ENCODE assay signal across 15 cellular contexts in the genomic region with DNA sequence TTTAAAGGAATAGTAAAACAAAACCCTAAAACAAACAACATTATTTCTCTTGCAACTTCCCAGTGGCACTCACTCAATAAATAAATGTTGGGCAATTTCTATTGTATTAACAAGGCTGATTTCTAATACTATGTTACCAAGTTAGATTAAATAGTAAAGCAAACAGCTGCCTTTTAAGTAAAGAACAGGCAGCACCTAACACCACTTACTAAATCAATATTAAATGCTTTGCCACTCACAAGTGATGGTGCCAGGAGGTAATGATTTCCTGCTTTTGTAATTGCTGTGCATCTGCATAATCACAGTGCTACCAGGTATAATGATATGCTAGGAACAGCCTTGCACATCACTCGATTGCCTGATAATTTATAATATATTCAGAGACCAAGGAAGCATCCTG.
"Had no signal": no experiment of that assay in that cellular context is flagged by ENCODE, and none has a peak within 500 bp of the region (broad histone marks: within the 10 kb centered on the region; RNA-seq: fewer than 3 reads in every experiment).

No MANE protein-coding gene starts in this region.

- ATAC-seq: activated naive CD4-positive, alpha-beta T cell treated with anti-CD3 and anti-CD28 coated beads, Interleukin-2, amount 50 U/mL, for 72 hours; lower lobe of right lung; natural killer cell; stimulated activated naive B cell treated with anti-CD40 and anti-IgM and Interleukin-4, amounts not matched to agents 10 μg/mL and 1 μg/mL and 100 μg/mL, for 72 hours; upper lobe of right lung had no signal

- H3K4me3 Mint-ChIP-seq: activated T-helper 1 cell treated with anti-CD3 and anti-CD28 coated beads, Interleukin-12 subunit alpha, Interleukin-12 subunit beta, Interleukin-2, Interleukin-4 antibody, amounts not matched to agents 30 ng/mL and 10 ng/mL and 1 ng/mL, durations not matched to agents 14 hours and 24 hours and 36 hours; natural killer cell; stimulated activated naive B cell treated with anti-CD40 and anti-IgM and Interleukin-4, amounts not matched to agents 10 μg/mL and 1 μg/mL and 100 μg/mL, for 72 hours had no signal

- H3K9me3 Mint-ChIP-seq: activated naive CD4-positive, alpha-beta T cell treated with anti-CD3 and anti-CD28 coated beads, Interleukin-2, amount 50 U/mL, for 72 hours; activated T-helper 1 cell treated with anti-CD3 and anti-CD28 coated beads, Interleukin-12 subunit alpha, Interleukin-12 subunit beta, Interleukin-2, Interleukin-4 antibody, amounts not matched to agents 30 ng/mL and 10 ng/mL and 1 ng/mL, durations not matched to agents 14 hours and 24 hours and 36 hours; natural killer cell; stimulated activated naive B cell treated with anti-CD40 and anti-IgM and Interleukin-4, amounts not matched to agents 10 μg/mL and 1 μg/mL and 100 μg/mL, for 72 hours had no signal

- DNase-seq: activated CD4-positive, alpha-beta T cell treated with anti-CD3 and anti-CD28 coated beads for 1 hour; activated CD8-positive, alpha-beta memory T cell treated with anti-CD3 and anti-CD28 coated beads for 24 hours; activated gamma-delta T cell treated with Interleukin-2 at 50 U/mL for 16 hours; adrenal gland; cortex of kidney; erythroblast; head of caudate nucleus; lower lobe of right lung; natural killer cell; posterior cingulate gyrus; stimulated activated naive B cell treated with anti-CD40 and anti-IgM and Interleukin-4, amounts not matched to agents 10 μg/mL and 1 μg/mL and 100 μg/mL, for 72 hours; upper lobe of right lung; WERI-Rb-1 had no signal

- H3K27me3 Mint-ChIP-seq: stimulated activated naive B cell treated with anti-CD40 and anti-IgM and Interleukin-4, amounts not matched to agents 10 μg/mL and 1 μg/mL and 100 μg/mL, for 72 hours had no signal
